In genomic region chr5:177770646-177771045, GRCh38 we compare ENCODE assay signal across 3 cellular contexts. TPM values are rescaled to one million over a fixed set of nuclear protein-coding genes. Genes with fewer than 3 reads are reported as not detected.
"Had no signal": no experiment of that assay in that cellular context is flagged by ENCODE, and none has a peak within 500 bp of the region (broad histone marks: within the 10 kb centered on the region; RNA-seq: fewer than 3 reads in every experiment).

No MANE protein-coding gene starts in this region.

RNA-seq across cellular contexts. Expression of gene FAM153A, which starts 12.1 kb away (rescaled TPM):
- total RNA-seq: fibroblast of lung, glomerular endothelial cell, kidney epithelial cell had no signal
